25 cellular contexts compared by ENCODE assay signal in the genomic region with DNA sequence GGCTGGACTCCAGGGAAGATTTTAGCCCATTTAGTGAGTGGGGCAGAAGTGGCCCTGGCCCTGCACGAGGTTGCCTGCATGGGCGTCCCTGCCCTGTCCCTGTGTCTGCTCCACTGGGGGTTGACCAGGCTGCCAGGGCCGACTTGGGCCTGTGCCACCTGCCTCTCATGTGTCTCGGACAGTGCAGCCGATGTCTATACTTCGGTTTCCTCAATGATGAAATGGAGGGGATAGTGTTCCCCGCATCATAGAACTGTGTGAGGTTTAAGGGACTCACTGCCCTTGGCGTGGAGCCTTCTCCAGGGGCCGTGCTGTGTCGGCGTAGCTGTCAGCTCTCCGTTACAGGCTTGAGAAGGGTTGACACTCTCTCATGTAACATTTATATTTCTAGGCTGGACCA. TPM values are rescaled to one million over a fixed set of nuclear protein-coding genes. Genes with fewer than 3 reads are reported as not detected.
DNase-seq lines count a peak whose midpoint lies in the region; ATAC-seq, FAIRE-seq and TF ChIP-seq lines count a peak whose summit lies in the region.
"Had no signal": no experiment of that assay in that cellular context is flagged by ENCODE, and none has a peak within 500 bp of the region (broad histone marks: within the 10 kb centered on the region; RNA-seq: fewer than 3 reads in every experiment).

No MANE protein-coding gene starts in this region.

- H3K4me3 Mint-ChIP-seq in glutamatergic neuron (ENCODE audit: unreplicated experiment) (no peak overlapping the region), progenitor cell of endocrine pancreas (ENCODE audit: low read depth) (no peak overlapping the region)
- H3K4me3 Mint-ChIP-seq: B cell, CD14-positive monocyte had no signal

- 77% methylated on average over 4 of the region's 12 CpGs for WGBS in right lobe of liver (ENCODE audit: insufficient coverage, low coverage, low lambda C conversion rate, missing lambda C conversion rate)
- WGBS in HepG2 (ENCODE audit: low lambda C conversion rate) = 93% methylated on average over 11 of the region's 12 CpGs

- TF ChIP-seq RAD21 in HepG2 (CRISPR knock-in tag; IDR thresholded peaks at IDR 0.05) = no peak

- no peak overlapping the region for H3K4me2 ChIP-seq in HepG2 (ENCODE audit: low read depth, low read length)
- H3K4me2 ChIP-seq: A549, PC-9 had no signal

- no TSS peak for BruUV-seq in HepG2 (replicated peaks; lab: Mats Ljungman, UMichigan)

- POLR2A ChIA-PET in HepG2 (lab: Yijun Ruan, JAX) = no interaction called here
- POLR2A ChIA-PET in HEK293T (lab: Yijun Ruan, JAX) = no interaction called here

- no peak overlapping the region for H3K4me3 ChIP-seq in right lobe of liver
- no peak overlapping the region for H3K4me3 ChIP-seq in HepG2 (replicated peaks in 1 of 3; ENCODE audit: insufficient read depth in 1 of 3, low read depth in 2 of 3, low read length in 3 of 3)
- H3K4me3 ChIP-seq: A549, K562, MG63, PC-9, SJCRH30 had no signal

- H3K27me3 ChIP-seq in right lobe of liver (no peaks in the 10 kb centered on the region), HepG2 (ENCODE audit: control insufficient read depth in 1 of 2, insufficient read depth in 2 of 2, low read length in 2 of 2) (no peaks in the 10 kb centered on the region)
- H3K27me3 ChIP-seq: MG63, SJCRH30 had no signal

- DNase-seq in right lobe of liver (peak in 2 of 3 donors; percentile 11 to 43), HepG2 (ENCODE audit: low spot score) (no peak), glutamatergic neuron (no peak), progenitor cell of endocrine pancreas (ENCODE audit: low spot score, unreplicated experiment) (no peak), medulla oblongata (ENCODE audit: extremely low spot score) (no peak), HEK293T (ENCODE audit: extremely low spot score) (no peak)
- DNase-seq: DMS53, GDM1, MG63, NCI-H1417, NCI-H187, NCI-H446 treated with DMSO at 0.1 percent for 48 hours, NCI-H526 treated with DMSO at 0.1 percent for 48 hours, PC-9, SJCRH30 had no signal

- TF ChIP-seq CTCF in right lobe of liver (IDR thresholded peaks at IDR 0.05) = no peak
- TF ChIP-seq CTCF in HepG2 (CRISPR knock-in tag; IDR thresholded peaks at IDR 0.05) = no peak
- no peak for TF ChIP-seq CTCF in glutamatergic neuron (IDR thresholded peaks at IDR 0.05; ENCODE audit: partially characterized antibody, unreplicated experiment)
- TF ChIP-seq CTCF in progenitor cell of endocrine pancreas (IDR thresholded peaks at IDR 0.05; ENCODE audit: unreplicated experiment) = no peak

- ATAC-seq in right lobe of liver (no peak), HepG2 (no peak; the same call in 2 of the 3 replicates), HG03378 (IDR thresholded peaks at IDR 0.05; ENCODE audit: unreplicated experiment) (no peak), GM21529 (IDR thresholded peaks at IDR 0.05; ENCODE audit: unreplicated experiment) (no peak)
- ATAC-seq: A549, K562 had no signal

- H3K9me3 Mint-ChIP-seq in glutamatergic neuron (ENCODE audit: unreplicated experiment) (peaks cover 6% of the 10 kb centered on the region), progenitor cell of endocrine pancreas (ENCODE audit: low read depth) (no peaks in the 10 kb centered on the region)

- no peaks in the 10 kb centered on the region for H3K4me1 ChIP-seq in right lobe of liver
- peaks cover 9% of the 10 kb centered on the region; the same call in 1 of the 2 replicates for H3K4me1 ChIP-seq in HepG2 (ENCODE audit: insufficient read depth, low read length)
- H3K4me1 ChIP-seq: A549, SJCRH30 had no signal

- CTCF ChIA-PET in HepG2 (lab: Yijun Ruan, JAX; ENCODE audit: low intra/inter-chr PET ratio, low total read pairs) = no interaction called here
- CTCF ChIA-PET in HEK293T (lab: Yijun Ruan, JAX) = no interaction called here

- H3K27me3 Mint-ChIP-seq in glutamatergic neuron (ENCODE audit: unreplicated experiment) (peaks cover 9% of the 10 kb centered on the region), progenitor cell of endocrine pancreas (no peaks in the 10 kb centered on the region)
- H3K27me3 Mint-ChIP-seq: B cell had no signal

- H2AFZ ChIP-seq in HepG2 (ENCODE audit: low read length) = no peak overlapping the region
- H2AFZ ChIP-seq: PC-9 had no signal

- in situ Hi-C loops in HepG2 (cut with HindIII; ENCODE audit: extremely low pct_ligation_motif_present, low pct_unique_long_range_greater_than_20kb) = no loop called here

- no peak for FAIRE-seq in HepG2 (lab: Jason Lieb, UNC)
- FAIRE-seq: A549, D721Med, GM18507, GM19239, K562 had no signal

- H3K9me3 ChIP-seq in right lobe of liver (no peaks in the 10 kb centered on the region), HepG2 (ENCODE audit: low read length) (no peaks in the 10 kb centered on the region)
- H3K9me3 ChIP-seq: A549, MG63, SJCRH30 had no signal

- peaks cover 6 to 82% (median 30%) of the 10 kb centered on the region in 4 donors for H3K36me3 ChIP-seq in right lobe of liver
- H3K36me3 ChIP-seq in HepG2 (replicated peaks in 1 of 2; ENCODE audit: control insufficient read depth in 1 of 2, insufficient read depth in 2 of 2, low read length in 2 of 2) = peaks cover 26 to 94% of the 10 kb centered on the region in 2 experiments
- H3K36me3 ChIP-seq: MG63 had no signal

- H3K4me1 Mint-ChIP-seq in glutamatergic neuron (ENCODE audit: low read depth, unreplicated experiment) (peaks cover 11% of the 10 kb centered on the region), progenitor cell of endocrine pancreas (ENCODE audit: low read depth) (no peaks in the 10 kb centered on the region)
- H3K4me1 Mint-ChIP-seq: B cell had no signal

- no peak overlapping the region for H3K9ac ChIP-seq in HepG2 (ENCODE audit: insufficient read depth, low read depth, low read length)

- H3K27ac ChIP-seq in right lobe of liver (no peak overlapping the region), HepG2 (ENCODE audit: extremely low read length, insufficient read depth, low read length) (no peak overlapping the region)
- H3K27ac ChIP-seq: A549, PC-9, RWPE1, SJCRH30 had no signal

- TF ChIP-seq POLR2A in right lobe of liver (IDR thresholded peaks at IDR 0.05) (no peak), HepG2 (IDR thresholded peaks at IDR 0.05; ENCODE audit: insufficient read depth in 1 of 2, low read depth in 2 of 2, low read length in 2 of 2) (no peak)

- H3K79me2 ChIP-seq in HepG2 (ENCODE audit: insufficient read depth, low read length) = no peaks in the 10 kb centered on the region

- peak overlapping the region; percentile 60 for H3K27ac Mint-ChIP-seq in glutamatergic neuron (ENCODE audit: unreplicated experiment)
- H3K27ac Mint-ChIP-seq in progenitor cell of endocrine pancreas = peak overlapping the region; percentile 24
- H3K27ac Mint-ChIP-seq: B cell had no signal

- H3K36me3 Mint-ChIP-seq in glutamatergic neuron (ENCODE audit: unreplicated experiment) = peaks cover 4% of the 10 kb centered on the region
- peaks cover 19% of the 10 kb centered on the region for H3K36me3 Mint-ChIP-seq in progenitor cell of endocrine pancreas (ENCODE audit: insufficient read depth)

- intact Hi-C loops in right lobe of liver (cut with DNase I) (no loop called here), HepG2 (cut with micrococcal nuclease; ENCODE audit: unreplicated experiment) (no loop called here)

- no peaks in the 10 kb centered on the region for H4K20me1 ChIP-seq in HepG2 (ENCODE audit: insufficient read depth, low read length)

- TF ChIP-seq EP300 in HepG2 (IDR thresholded peaks at IDR 0.05; ENCODE audit: low read depth in 2 of 2, low read length in 2 of 2) (no peak), HepG2 (CRISPR knock-in tag; IDR thresholded peaks at IDR 0.05; ENCODE audit: borderline replicate concordance) (no peak)

TF ChIP-seq in HepG2, 621 proteins besides CTCF, POLR2A, EP300 and RAD21 (continues in another document):
- no peak for TF ChIP-seq ZMAT3 (CRISPR knock-in tag; conservative IDR thresholded peaks at IDR 0.05)

TF ChIP-seq in HEK293T, 16 proteins besides CTCF, POLR2A, EP300 and RAD21:
- TF ChIP-seq LEF1 (IDR thresholded peaks at IDR 0.05; ENCODE audit: borderline replicate concordance) = no peak
- no peak for TF ChIP-seq FOXA1 (IDR thresholded peaks at IDR 0.05)
- TF ChIP-seq HDGF (IDR thresholded peaks at IDR 0.05; ENCODE audit: borderline replicate concordance) = no peak
- TF ChIP-seq ZNF384 (IDR thresholded peaks at IDR 0.05) = no peak
- no peak for TF ChIP-seq SUZ12 (IDR thresholded peaks at IDR 0.05)
- TF ChIP-seq FOXK2 (IDR thresholded peaks at IDR 0.05) = no peak
- no peak for TF ChIP-seq ARNT (IDR thresholded peaks at IDR 0.05)
- TF ChIP-seq FOXM1 (IDR thresholded peaks at IDR 0.05; ENCODE audit: borderline replicate concordance) = no peak
- no peak for TF ChIP-seq CTBP1 (IDR thresholded peaks at IDR 0.05; ENCODE audit: borderline replicate concordance)
- no peak for TF ChIP-seq ELF4 (IDR thresholded peaks at IDR 0.05)

RNA-seq across cellular contexts. Expression of a gene that starts 27.0 kb away (rescaled TPM):
- total RNA-seq in right lobe of liver (under 1 TPM in 5 of 6 experiments, not detected in 1; 0.46 to 0.84 (median 0.64) TPM), HepG2 (2016; rRNA removed; fragmentation: Illumina TruSeq; extraction: Trizol) (0.10 and 0.22 TPM in 2 replicates), glutamatergic neuron (ENCODE audit: unreplicated experiment) (2.6 TPM), progenitor cell of endocrine pancreas (2.1 and 2.4 TPM in 2 replicates)
- 0.09 and 0.20 TPM in 2 replicates for total RNA-seq in HepG2 (2016; cell fraction: cytosol; rRNA removed; fragmentation: Illumina TruSeq; extraction: Trizol; ENCODE audit: low read depth)
- total RNA-seq in HepG2 (2016; cell fraction: insoluble cytoplasmic fraction; rRNA removed; fragmentation: Illumina TruSeq; extraction: Trizol) = 0.19 TPM in 1 of 2 replicates, not detected in the other
- 0.25 TPM in 1 of 2 replicates, not detected in the other for total RNA-seq in HepG2 (2016; cell fraction: membrane; rRNA removed; fragmentation: Illumina TruSeq; extraction: Trizol)
- 0.59 TPM in 1 of 2 replicates, not detected in the other for total RNA-seq in HepG2 (2016; cell fraction: nucleus; rRNA removed; fragmentation: Illumina TruSeq; extraction: Trizol)
- 0.39 and 0.40 TPM in 2 replicates for polyA plus RNA-seq in HepG2 (2011; rRNA removed)
- polyA plus RNA-seq in HepG2 (2011; cell fraction: cytosol; rRNA removed) = 0.05 and 0.34 TPM in 2 replicates
- polyA plus RNA-seq in HepG2 (2011; cell fraction: nucleus; rRNA removed) = 2.2 and 3.5 TPM in 2 replicates
- 0.40 and 0.65 TPM in 2 replicates for polyA plus RNA-seq in HepG2 (2012)
- polyA plus RNA-seq in HepG2 (2016; cell fraction: cytosol; fragmentation: Illumina TruSeq; extraction: Trizol; ENCODE audit: low read depth) = 0.10 and 0.12 TPM in 2 replicates
- 0.16 TPM in 1 of 2 replicates, not detected in the other for polyA plus RNA-seq in HepG2 (2016; cell fraction: insoluble cytoplasmic fraction; fragmentation: Illumina TruSeq; extraction: Trizol; ENCODE audit: low read depth)
- polyA plus RNA-seq in HepG2 (2016; cell fraction: membrane; fragmentation: Illumina TruSeq; extraction: Trizol; ENCODE audit: low read depth) = 0.07 and 0.08 TPM in 2 replicates
- 0.36 and 0.65 TPM in 2 replicates for polyA plus RNA-seq in HepG2 (2016; cell fraction: nucleus; fragmentation: Illumina TruSeq; extraction: Trizol; ENCODE audit: insufficient read depth, low read depth)
- polyA minus RNA-seq in HepG2 (2011; rRNA and poly(A)+ RNA removed; ENCODE audit: low replicate concordance) = 0.14 and 1.0 TPM in 2 replicates
- polyA minus RNA-seq in HepG2 (2011; cell fraction: cytosol; rRNA and poly(A)+ RNA removed) = not detected in 2 replicates
- 1.9 and 2.0 TPM in 2 replicates for polyA minus RNA-seq in HepG2 (2011; cell fraction: nucleus; rRNA and poly(A)+ RNA removed)
- polyA plus RNA-seq: CD14-positive monocyte, K562 had no signal

Comparison
In these comparisons a context has a peak if more than half of its experiments do, and no peak if none do; other contexts are left out.
1. DNase-seq: peak in right lobe of liver (2 of 3); none in HepG2 (single experiment), glutamatergic neuron (single experiment), progenitor cell of endocrine pancreas (single experiment), medulla oblongata (single experiment) and HEK293T (single experiment).